In genomic region chr4:94406668-94407437, GRCh38 we compare ENCODE assay signal across 8 cellular contexts. TPM values are rescaled to one million over a fixed set of nuclear protein-coding genes. Genes with fewer than 3 reads are reported as not detected.
DNase-seq lines count a peak whose midpoint lies in the region; ATAC-seq and TF ChIP-seq lines count a peak whose summit lies in the region.

No MANE protein-coding gene starts in this region.

- peak overlapping the region; percentile 52 for H3K4me3 ChIP-seq in coronary artery
- H3K4me3 ChIP-seq in lower leg skin (ENCODE audit: low read depth, poor library complexity, severe bottlenecking): no peak overlapping the region

- intact Hi-C loops in Right ventricle myocardium inferior (cut with DNase I) (loop anchor here (1.0 to 5.0 kb wide), 2 partner anchors 140 to 189 kb away; no protein-coding TSS in a partner anchor), cardiac septum (cut with DNase I) (loop anchor here (2.0 to 5.0 kb wide), 3 partner anchors 46 to 190 kb away; no protein-coding TSS in a partner anchor), lower leg skin (cut with DNase I; ENCODE audit: low total_unique reads) (loop anchor here (2.0 kb wide), 1 partner anchor 188 kb away; no protein-coding TSS in a partner anchor)

- ATAC-seq in Right ventricle myocardium inferior (peak; percentile 55), HG02938 (IDR thresholded peaks at IDR 0.05; ENCODE audit: unreplicated experiment) (peak; percentile 83)

- TF ChIP-seq CTCF in coronary artery (IDR thresholded peaks at IDR 0.05) (peak; percentile 68), lower leg skin (IDR thresholded peaks at IDR 0.05) (no peak)

- DNase-seq in Right ventricle myocardium inferior (ENCODE audit: missing footprints) (no peak), cardiac septum (ENCODE audit: low spot score) (no peak), NCI-H2196 treated with DMSO at 0.1 percent for 48 hours (lab: John Stamatoyannopoulos, UW; ENCODE audit: unreplicated experiment) (peak; percentile 29), coronary artery (ENCODE audit: low spot score) (peak; percentile 80), lower leg skin (ENCODE audit: low spot score in 2 of 2) (peak; percentile 81 to 91)
- DNase-seq in activated CD4-positive, CD25-positive, alpha-beta regulatory T cell treated with anti-CD3 and anti-CD28 coated beads, Interleukin-2, amount 50 U/mL, for 16 hours (ENCODE audit: low read depth, low spot score): peak; percentile 6
- DNase-seq in stimulated activated CD4-positive, alpha-beta T cell treated with anti-CD3 and anti-CD28 coated beads, TNF-alpha, amount 100 ng/mL, for 4 hours (ENCODE audit: low read depth in 3 of 3): peak; percentile 3 to 29 (median 14)

- no peak for TF ChIP-seq POLR2A in lower leg skin (IDR thresholded peaks at IDR 0.05)

- WGBS in lower leg skin, 2 donors: 33 to 34% methylated on average over 10 of the region's 10 CpGs

- peak overlapping the region; percentile 53 to 70 for H3K27ac ChIP-seq in coronary artery

RNA-seq across cellular contexts. Expression of gene PDLIM5, which starts 44.9 kb away (rescaled TPM):
- 1,145 TPM for total RNA-seq in Right ventricle myocardium inferior
- total RNA-seq in cardiac septum: 1,256 TPM
- total RNA-seq in lower leg skin: 10 to 100 TPM; 65.8 to 81.4 (median 72.0) TPM

Comparison
In these comparisons a context has a peak if more than half of its experiments do, and no peak if none do; other contexts are left out.
1. DNase-seq: peak in NCI-H2196 treated with DMSO at 0.1 percent for 48 hours (single experiment), activated CD4-positive, CD25-positive, alpha-beta regulatory T cell treated with anti-CD3 and anti-CD28 coated beads, Interleukin-2, amount 50 U/mL, for 16 hours (single experiment), coronary artery (single experiment), lower leg skin (2 of 2) and stimulated activated CD4-positive, alpha-beta T cell treated with anti-CD3 and anti-CD28 coated beads, TNF-alpha, amount 100 ng/mL, for 4 hours (3 of 3); none in Right ventricle myocardium inferior (single experiment) and cardiac septum (single experiment).
2. RNA of gene PDLIM5, which starts 44.9 kb away (total RNA-seq): 1,256 TPM in cardiac septum (single experiment) and 1,145 TPM in Right ventricle myocardium inferior (single experiment); 65.8 to 81.4 TPM in lower leg skin; every median in the first group is over 10 times any median in the second.